Comparison of ENCODE assay signal across 12 cellular contexts in the genomic region with DNA sequence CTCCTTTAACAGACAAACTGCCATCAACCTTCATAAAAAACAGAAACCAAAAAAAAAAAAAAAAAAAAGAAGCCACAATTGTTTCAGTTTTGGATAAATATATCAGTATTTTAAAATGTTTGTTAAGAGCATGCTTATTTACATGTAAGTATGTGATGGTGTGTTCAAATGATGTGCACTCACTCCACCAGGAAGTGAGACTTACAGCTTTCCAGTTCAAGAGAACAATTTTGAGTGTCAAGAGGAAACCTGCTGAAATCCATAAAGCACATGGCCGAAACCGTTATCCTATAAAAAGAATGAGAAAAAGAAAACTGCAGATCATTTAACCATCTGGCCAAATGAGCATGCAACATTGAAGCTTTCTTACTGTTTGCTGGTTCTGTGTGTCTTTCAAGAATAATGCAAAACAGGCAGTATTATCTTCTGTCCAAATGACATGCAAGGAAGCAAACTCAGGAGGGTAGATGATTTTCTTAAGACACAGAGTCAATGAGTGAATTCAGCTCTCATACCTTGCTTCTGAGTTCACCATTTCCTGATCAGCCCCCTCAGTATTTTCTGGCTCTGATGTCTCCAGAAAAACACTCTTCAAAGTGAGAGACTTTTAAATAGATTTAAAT.
DNase-seq lines count a peak whose midpoint lies in the region; ATAC-seq lines count a peak whose summit lies in the region.
"Had no signal": no experiment of that assay in that cellular context is flagged by ENCODE, and none has a peak within 500 bp of the region (broad histone marks: within the 10 kb centered on the region; RNA-seq: fewer than 3 reads in every experiment).

No MANE protein-coding gene starts in this region.

- peaks cover 15% of the 10 kb centered on the region for H3K9me3 Mint-ChIP-seq in T-helper 1 cell treated with Interleukin-12 subunit alpha and Interleukin-12 subunit beta and Interleukin-4 antibody, amounts not matched to agents 30 μg/mL and 1 μg/mL, for 36 hours

- peaks cover 46% of the 10 kb centered on the region for H3K4me1 Mint-ChIP-seq in T-helper 1 cell treated with Interleukin-12 subunit alpha and Interleukin-12 subunit beta and Interleukin-4 antibody, amounts not matched to agents 30 μg/mL and 1 μg/mL, for 36 hours (ENCODE audit: low read depth)

- peaks cover 3% of the 10 kb centered on the region for H3K27me3 Mint-ChIP-seq in T-helper 1 cell treated with Interleukin-12 subunit alpha and Interleukin-12 subunit beta and Interleukin-4 antibody, amounts not matched to agents 30 μg/mL and 1 μg/mL, for 36 hours (ENCODE audit: low read depth)

- H3K27ac Mint-ChIP-seq in T-helper 1 cell treated with Interleukin-12 subunit alpha and Interleukin-12 subunit beta and Interleukin-4 antibody, amounts not matched to agents 30 μg/mL and 1 μg/mL, for 36 hours, result peak overlapping the region; percentile 74
- H3K27ac Mint-ChIP-seq: activated naive CD8-positive, alpha-beta T cell had no signal

- DNase-seq in DMS 273 (lab: John Stamatoyannopoulos, UW; ENCODE audit: unreplicated experiment), result peak; percentile 41
- DNase-seq in DMS 273 treated with DMSO at 0.1 percent for 48 hours (lab: John Stamatoyannopoulos, UW), result no peak
- DNase-seq in NCI-H146 treated with DMSO at 0.1 percent for 48 hours (lab: John Stamatoyannopoulos, UW; ENCODE audit: unreplicated experiment), result no peak
- no peak for DNase-seq in T-helper 9 cell
- DNase-seq in NCI-H82 (lab: John Stamatoyannopoulos, UW), result no peak
- DNase-seq: activated CD4-positive, alpha-beta T cell treated with anti-CD3 and anti-CD28 coated beads, Interleukin-2, amount 50 U/mL, for 48 hours; midbrain; stimulated activated naive CD8-positive, alpha-beta T cell treated with anti-CD3 and anti-CD28 coated beads, Interleukin-15, Interleukin-2, amounts not matched to agents 100 U/mL and 50 U/mL, for 24 hours had no signal

- no peak overlapping the region for H3K4me3 Mint-ChIP-seq in T-helper 1 cell treated with Interleukin-12 subunit alpha and Interleukin-12 subunit beta and Interleukin-4 antibody, amounts not matched to agents 30 μg/mL and 1 μg/mL, for 36 hours
- H3K4me3 Mint-ChIP-seq: activated naive CD8-positive, alpha-beta T cell had no signal

- ATAC-seq in GM21526 (IDR thresholded peaks at IDR 0.05; ENCODE audit: low FRiP score, unreplicated experiment) (peak; percentile 56), HG03039 (IDR thresholded peaks at IDR 0.05; ENCODE audit: unreplicated experiment) (peak; percentile 63)
- ATAC-seq: stimulated activated naive CD8-positive, alpha-beta T cell treated with anti-CD3 and anti-CD28 coated beads, Interleukin-15, Interleukin-2, amounts not matched to agents 100 U/mL and 50 U/mL, for 24 hours had no signal

- H3K36me3 Mint-ChIP-seq in T-helper 1 cell treated with Interleukin-12 subunit alpha and Interleukin-12 subunit beta and Interleukin-4 antibody, amounts not matched to agents 30 μg/mL and 1 μg/mL, for 36 hours (ENCODE audit: low read depth), result peaks cover 30% of the 10 kb centered on the region
- H3K36me3 Mint-ChIP-seq: activated naive CD8-positive, alpha-beta T cell had no signal
